21 cellular contexts compared by ENCODE assay signal in genomic region chr13:100365678-100366077, GRCh38.
"Had no signal": no experiment of that assay in that cellular context is flagged by ENCODE, and none has a peak within 500 bp of the region (broad histone marks: within the 10 kb centered on the region; RNA-seq: fewer than 3 reads in every experiment).

No MANE protein-coding gene starts in this region.

- H3K27me3 Mint-ChIP-seq: memory B cell; natural killer cell treated with Interleukin-12 subunit alpha and Interleukin-12 subunit beta and Interleukin-15 and Interleukin-18, amount 100 ng/mL, for 72 hours; stimulated activated memory B cell treated with anti-CD40 and anti-IgM and Interleukin-4, amounts not matched to agents 10 μg/mL and 1 μg/mL and 100 μg/mL, for 72 hours; stimulated activated naive CD8-positive, alpha-beta T cell treated with anti-CD3 and anti-CD28 coated beads, Interleukin-15, Interleukin-2, amounts not matched to agents 100 ng/mL and 50 ng/mL, for 24 hours had no signal

- H3K4me1 ChIP-seq: esophagus squamous epithelium, foreskin keratinocyte, left ventricle myocardium inferior, lower lobe of right lung, psoas muscle, right lobe of liver, upper lobe of right lung, vagina had no signal

- H3K36me3 ChIP-seq: lower lobe of right lung, right lobe of liver, vagina had no signal

- H3K36me3 Mint-ChIP-seq: natural killer cell treated with Interleukin-12 subunit alpha and Interleukin-12 subunit beta and Interleukin-15 and Interleukin-18, amount 100 ng/mL, for 72 hours had no signal

- H3K27me3 ChIP-seq: esophagus squamous epithelium, foreskin keratinocyte, right lobe of liver, tibial artery, upper lobe of right lung, vagina had no signal

- H3K4me3 ChIP-seq: esophagus squamous epithelium, left ventricle myocardium inferior, lower lobe of right lung, psoas muscle, right lobe of liver, tibial artery, upper lobe of right lung, vagina had no signal

- H3K27ac Mint-ChIP-seq: memory B cell; mesothelial cell of epicardium; stimulated activated memory B cell treated with anti-CD40 and anti-IgM and Interleukin-4, amounts not matched to agents 10 μg/mL and 1 μg/mL and 100 μg/mL, for 72 hours; stimulated activated naive CD8-positive, alpha-beta T cell treated with anti-CD3 and anti-CD28 coated beads, Interleukin-15, Interleukin-2, amounts not matched to agents 100 ng/mL and 50 ng/mL, for 24 hours had no signal

- DNase-seq: dermis blood vessel endothelial cell; esophagus squamous epithelium; foreskin keratinocyte; immature natural killer cell; kidney; left cardiac atrium; left ventricle myocardium inferior; lower lobe of right lung; psoas muscle; retina; right lobe of liver; stimulated activated CD4-positive, alpha-beta T cell treated with anti-CD3 and anti-CD28 coated beads, Interleukin-4, amount 100 ng/mL, for 1 hour; stimulated activated CD8-positive, alpha-beta memory T cell treated with anti-CD3 and anti-CD28 coated beads, Interleukin-4, amount 100 ng/mL, for 48 hours; tibial artery; upper lobe of right lung had no signal

- ATAC-seq: foreskin keratinocyte, left cardiac atrium, lower lobe of right lung, psoas muscle, right lobe of liver, upper lobe of right lung had no signal

- H3K4me3 Mint-ChIP-seq: immature natural killer cell; memory B cell; mesothelial cell of epicardium; natural killer cell treated with Interleukin-12 subunit alpha and Interleukin-12 subunit beta and Interleukin-15 and Interleukin-18, amount 100 ng/mL, for 72 hours; stimulated activated memory B cell treated with anti-CD40 and anti-IgM and Interleukin-4, amounts not matched to agents 10 μg/mL and 1 μg/mL and 100 μg/mL, for 72 hours; stimulated activated naive CD8-positive, alpha-beta T cell treated with anti-CD3 and anti-CD28 coated beads, Interleukin-15, Interleukin-2, amounts not matched to agents 100 ng/mL and 50 ng/mL, for 24 hours had no signal

- H3K4me1 Mint-ChIP-seq: immature natural killer cell; memory B cell; stimulated activated memory B cell treated with anti-CD40 and anti-IgM and Interleukin-4, amounts not matched to agents 10 μg/mL and 1 μg/mL and 100 μg/mL, for 72 hours had no signal

- H3K27ac ChIP-seq: esophagus squamous epithelium, foreskin keratinocyte, left ventricle myocardium inferior, lower lobe of right lung, psoas muscle, right lobe of liver, tibial artery, upper lobe of right lung, vagina had no signal

- H3K9me3 Mint-ChIP-seq: memory B cell; mesothelial cell of epicardium; natural killer cell treated with Interleukin-12 subunit alpha and Interleukin-12 subunit beta and Interleukin-15 and Interleukin-18, amount 100 ng/mL, for 72 hours; stimulated activated memory B cell treated with anti-CD40 and anti-IgM and Interleukin-4, amounts not matched to agents 10 μg/mL and 1 μg/mL and 100 μg/mL, for 72 hours; stimulated activated naive CD8-positive, alpha-beta T cell treated with anti-CD3 and anti-CD28 coated beads, Interleukin-15, Interleukin-2, amounts not matched to agents 100 ng/mL and 50 ng/mL, for 24 hours had no signal

- H3K9me3 ChIP-seq: esophagus squamous epithelium, left ventricle myocardium inferior, lower lobe of right lung, psoas muscle, right lobe of liver, tibial artery, upper lobe of right lung, vagina had no signal
